8 cellular contexts compared by ENCODE assay signal in genomic region chr21:34881894-34882371, GRCh38.
DNase-seq lines count a peak whose midpoint lies in the region; ATAC-seq lines count a peak whose summit lies in the region.

No MANE protein-coding gene starts in this region.

- H3K27me3 Mint-ChIP-seq in memory B cell: no peaks in the 10 kb centered on the region

- ATAC-seq in memory B cell (ENCODE audit: low read depth) (no peak), GM21717 (IDR thresholded peaks at IDR 0.05; ENCODE audit: unreplicated experiment) (no peak), GM21825 (IDR thresholded peaks at IDR 0.05; ENCODE audit: unreplicated experiment) (no peak), GM18519 (IDR thresholded peaks at IDR 0.05; ENCODE audit: low FRiP score, unreplicated experiment) (no peak)

- peaks cover 11% of the 10 kb centered on the region for H3K36me3 Mint-ChIP-seq in memory B cell

- no peaks in the 10 kb centered on the region for H3K9me3 Mint-ChIP-seq in memory B cell

- H3K27ac ChIP-seq in angular gyrus (ENCODE audit: low read depth, low read length): peak overlapping the region; percentile 19

- DNase-seq in AG08395 (ENCODE audit: low spot score): peak; percentile 64
- peak; percentile 91 for DNase-seq in HS-27A (ENCODE audit: low read depth)
- DNase-seq in memory B cell (ENCODE audit: low spot score in 2 of 2): peak in 1 of 2 donors; percentile 5
- DNase-seq in stimulated activated CD4-positive, alpha-beta T cell treated with anti-CD3 and anti-CD28 coated beads, Interleukin-15, amount 100 ng/mL, for 24 hours: no peak

- H3K4me1 Mint-ChIP-seq in memory B cell: peaks cover 20% of the 10 kb centered on the region

- H3K4me3 Mint-ChIP-seq in memory B cell: no peak overlapping the region

- H3K27ac Mint-ChIP-seq in memory B cell: peak overlapping the region; percentile 11
